15 cellular contexts compared by ENCODE assay signal in genomic region chr17:59167571-59168001, GRCh38. TPM values are rescaled to one million over a fixed set of nuclear protein-coding genes. Genes with fewer than 3 reads are reported as not detected.
A peak's percentile ranks its signal among the peaks of the same experiment; 100 is the strongest.
DNase-seq lines count a peak whose midpoint lies in the region; ATAC-seq and TF ChIP-seq lines count a peak whose summit lies in the region.
"Had no signal": no experiment of that assay in that cellular context is flagged by ENCODE, and none has a peak within 500 bp of the region (broad histone marks: within the 10 kb centered on the region; RNA-seq: fewer than 3 reads in every experiment).

No MANE protein-coding gene starts in this region.

- no peaks in the 10 kb centered on the region for H3K27me3 ChIP-seq in endodermal cell (ENCODE audit: control insufficient read depth, insufficient read depth, low read length, poor library complexity, severe bottlenecking)
- H3K27me3 ChIP-seq in naive thymus-derived CD4-positive, alpha-beta T cell (ENCODE audit: control insufficient read depth in 2 of 2, insufficient read depth in 2 of 2, low read length in 2 of 2), result no peaks in the 10 kb centered on the region
- H3K27me3 ChIP-seq in Peyer's patch, result no peaks in the 10 kb centered on the region
- H3K27me3 ChIP-seq: upper lobe of left lung had no signal

- no peak overlapping the region for H3K4me3 ChIP-seq in endodermal cell (ENCODE audit: low read length)
- no peak overlapping the region for H3K4me3 ChIP-seq in naive thymus-derived CD4-positive, alpha-beta T cell (ENCODE audit: low read length)
- no peak overlapping the region for H3K4me3 ChIP-seq in Peyer's patch
- H3K4me3 ChIP-seq: upper lobe of left lung had no signal

- ATAC-seq in naive thymus-derived CD4-positive, alpha-beta T cell, result peak; percentile 31
- ATAC-seq: stimulated activated effector memory CD8-positive, alpha-beta T cell treated with anti-CD3 and anti-CD28 coated beads, Interleukin-12 subunit alpha, Interleukin-12 subunit beta, amount 100 ng/mL, for 72 hours had no signal

- DNase-seq in HT1080 (ENCODE audit: low read depth) (peak; percentile 74), SK-MEL-5 (ENCODE audit: low read depth, low spot score) (peak; percentile 62), endodermal cell (peak; percentile 20), G401 (ENCODE audit: low spot score) (no peak), NCI-H446 (lab: John Stamatoyannopoulos, UW) (no peak), Peyer's patch (no peak)
- DNase-seq in naive thymus-derived CD4-positive, alpha-beta T cell, result no peak
- DNase-seq: activated T-cell treated with anti-CD3 and anti-CD28 coated beads, Interleukin-2, amount 50 U/mL, for 1 hour; amniotic stem cell; GF-D8; stimulated activated CD4-positive, alpha-beta T cell treated with anti-CD3 and anti-CD28 coated beads, Interleukin-4, amount 100 ng/mL, for 4 hours; upper lobe of left lung had no signal

- in situ Hi-C loops in SK-MEL-5 (cut with HindIII; ENCODE audit: low pct_unique_long_range_greater_than_20kb, low sequenced_read_pairs) (no loop called here), G401 (cut with HindIII; ENCODE audit: low sequenced_read_pairs) (no loop called here)

- peaks cover 4% of the 10 kb centered on the region for H3K9me3 ChIP-seq in endodermal cell (ENCODE audit: control insufficient read depth, low read length)
- H3K9me3 ChIP-seq in naive thymus-derived CD4-positive, alpha-beta T cell (ENCODE audit: control insufficient read depth in 2 of 3, low read length in 3 of 3), result no peaks in the 10 kb centered on the region
- H3K9me3 ChIP-seq in Peyer's patch, result no peaks in the 10 kb centered on the region
- H3K9me3 ChIP-seq: upper lobe of left lung had no signal

- no peak for TF ChIP-seq CTCF in endodermal cell (conservative IDR thresholded peaks at IDR 0.05)
- no peak for TF ChIP-seq CTCF in Peyer's patch (IDR thresholded peaks at IDR 0.05)

- H3K36me3 Mint-ChIP-seq in endodermal cell (ENCODE audit: low read depth), result peaks cover 19% of the 10 kb centered on the region
- peaks cover 0 to 4% (median 0%) of the 10 kb centered on the region in 5 donors for H3K36me3 Mint-ChIP-seq in naive thymus-derived CD4-positive, alpha-beta T cell

- H3K9me3 Mint-ChIP-seq in endodermal cell, result no peaks in the 10 kb centered on the region
- H3K9me3 Mint-ChIP-seq in naive thymus-derived CD4-positive, alpha-beta T cell, result no peaks in the 10 kb centered on the region
- H3K9me3 Mint-ChIP-seq: dendritic cell treated with granulocyte-macrophage colony-stimulating factor and Interleukin-4, amounts not matched to agents 40 ng/mL and 50 ng/mL, for 4 days; mesothelial cell of epicardium; stimulated activated effector memory CD8-positive, alpha-beta T cell treated with anti-CD3 and anti-CD28 coated beads, Interleukin-12 subunit alpha, Interleukin-12 subunit beta, amount 100 ng/mL, for 72 hours had no signal

- intact Hi-C loops in naive thymus-derived CD4-positive, alpha-beta T cell (cut with micrococcal nuclease), result loop anchor here in 1 of 2 donors (5.0 kb wide), 1 partner anchor 275 kb away; no protein-coding TSS in a partner anchor

- H3K4me3 Mint-ChIP-seq in endodermal cell, result no peak overlapping the region
- H3K4me3 Mint-ChIP-seq in naive thymus-derived CD4-positive, alpha-beta T cell, result no peak overlapping the region
- H3K4me3 Mint-ChIP-seq: dendritic cell treated with granulocyte-macrophage colony-stimulating factor and Interleukin-4, amounts not matched to agents 40 ng/mL and 50 ng/mL, for 4 days; mesothelial cell of epicardium; stimulated activated effector memory CD8-positive, alpha-beta T cell treated with anti-CD3 and anti-CD28 coated beads, Interleukin-12 subunit alpha, Interleukin-12 subunit beta, amount 100 ng/mL, for 72 hours had no signal

- no peaks in the 10 kb centered on the region for H3K4me1 ChIP-seq in endodermal cell (ENCODE audit: control insufficient read depth, insufficient read depth, low read length)
- peaks cover 0 to 4% of the 10 kb centered on the region in 2 donors for H3K4me1 ChIP-seq in naive thymus-derived CD4-positive, alpha-beta T cell (ENCODE audit: control insufficient read depth in 2 of 2, insufficient read depth in 2 of 2, low read length in 2 of 2)
- no peaks in the 10 kb centered on the region for H3K4me1 ChIP-seq in Peyer's patch
- H3K4me1 ChIP-seq: upper lobe of left lung had no signal

- H3K36me3 ChIP-seq in endodermal cell (ENCODE audit: control insufficient read depth, insufficient read depth, low read length) (peaks cover 22% of the 10 kb centered on the region), Peyer's patch (no peaks in the 10 kb centered on the region)
- no peaks in the 10 kb centered on the region for H3K36me3 ChIP-seq in naive thymus-derived CD4-positive, alpha-beta T cell (ENCODE audit: control insufficient read depth in 2 of 3, insufficient read depth in 3 of 3, low read length in 3 of 3)
- H3K36me3 ChIP-seq: upper lobe of left lung had no signal

- POLR2A ChIA-PET in naive thymus-derived CD4-positive, alpha-beta T cell (lab: Charles Lee), result no interaction called here

- no peak for TF ChIP-seq POLR2A in Peyer's patch (IDR thresholded peaks at IDR 0.05)

- no peak overlapping the region for H3K9ac ChIP-seq in endodermal cell (ENCODE audit: extremely low read depth, low read length, poor library complexity, severe bottlenecking)

- H3K27ac Mint-ChIP-seq in endodermal cell, result no peak overlapping the region
- H3K27ac Mint-ChIP-seq in naive thymus-derived CD4-positive, alpha-beta T cell, result no peak overlapping the region
- H3K27ac Mint-ChIP-seq: dendritic cell treated with granulocyte-macrophage colony-stimulating factor and Interleukin-4, amounts not matched to agents 40 ng/mL and 50 ng/mL, for 4 days; mesothelial cell of epicardium; stimulated activated effector memory CD8-positive, alpha-beta T cell treated with anti-CD3 and anti-CD28 coated beads, Interleukin-12 subunit alpha, Interleukin-12 subunit beta, amount 100 ng/mL, for 72 hours had no signal

- H3K27ac ChIP-seq in endodermal cell (ENCODE audit: low read depth, low read length) (no peak overlapping the region), Peyer's patch (no peak overlapping the region)
- no peak overlapping the region for H3K27ac ChIP-seq in naive thymus-derived CD4-positive, alpha-beta T cell (ENCODE audit: low read depth, low read length)
- H3K27ac ChIP-seq: upper lobe of left lung had no signal

- no peaks in the 10 kb centered on the region for H3K27me3 Mint-ChIP-seq in endodermal cell (ENCODE audit: insufficient read depth)
- no peaks in the 10 kb centered on the region for H3K27me3 Mint-ChIP-seq in naive thymus-derived CD4-positive, alpha-beta T cell
- H3K27me3 Mint-ChIP-seq: dendritic cell treated with granulocyte-macrophage colony-stimulating factor and Interleukin-4, amounts not matched to agents 40 ng/mL and 50 ng/mL, for 4 days had no signal

- CTCF ChIA-PET in naive thymus-derived CD4-positive, alpha-beta T cell (lab: Charles Lee), result no interaction called here

- peaks cover 3% of the 10 kb centered on the region for H3K4me1 Mint-ChIP-seq in endodermal cell
- H3K4me1 Mint-ChIP-seq in naive thymus-derived CD4-positive, alpha-beta T cell, result peaks cover 0 to 14% (median 0%) of the 10 kb centered on the region in 7 donors
- H3K4me1 Mint-ChIP-seq: mesothelial cell of epicardium had no signal

- WGBS in endodermal cell (ENCODE audit: insufficient coverage in 1 of 2, insufficient read length in 1 of 2), 2 experiments, result 90 to 100% methylated on average over 1 to 2 of the region's 2 CpGs

RNA-seq across cellular contexts. Expression of gene PRR11, which starts 12.0 kb away (rescaled TPM):
- total RNA-seq in HT1080 (2014; rRNA removed; shearing (Covaris generic)), result 28.2 and 44.1 TPM in 2 replicates
- polyA plus RNA-seq in HT1080 (2015; cell fraction: cytosol; rRNA removed), result 107 and 118 TPM in 2 replicates
- 46.4 and 52.0 TPM in 2 replicates for polyA plus RNA-seq in HT1080 (2015; cell fraction: nucleus; rRNA removed)
- total RNA-seq in SK-MEL-5 (2014; rRNA removed; shearing (Covaris generic)), result 22.0 and 22.9 TPM in 2 replicates
- 60.9 and 73.6 TPM in 2 replicates for polyA plus RNA-seq in SK-MEL-5 (2015; cell fraction: cytosol; rRNA removed)
- polyA plus RNA-seq in SK-MEL-5 (2015; cell fraction: nucleus; rRNA removed), result 12.6 and 14.6 TPM in 2 replicates
- total RNA-seq in endodermal cell (10 to 100 TPM; 52.5 to 58.5 TPM), Peyer's patch (1 to 10 TPM; 1.5 to 4.1 (median 2.2) TPM)
- polyA plus RNA-seq in endodermal cell (2013, experiment 1 of 2), result 78.6 TPM
- polyA plus RNA-seq in endodermal cell (2013, experiment 2 of 2), result 79.7 TPM
- total RNA-seq in naive thymus-derived CD4-positive, alpha-beta T cell, result 10 to 100 TPM in 1 of 5 experiments, 1 to 10 TPM in 1, under 1 TPM in 3; 0.61 to 41.9 (median 1.00) TPM
- under 1 TPM; 0.07 to 0.55 TPM for polyA plus RNA-seq in naive thymus-derived CD4-positive, alpha-beta T cell
- total RNA-seq in G401 (2014; rRNA removed; shearing (Covaris generic)), result 17.7 and 25.8 TPM in 2 replicates

RNA-seq across cellular contexts. Expression of gene SKA2, which starts 12.6 kb away (rescaled TPM):
- total RNA-seq in HT1080 (2014; rRNA removed; shearing (Covaris generic)), result 109 and 123 TPM in 2 replicates
- polyA plus RNA-seq in HT1080 (2015; cell fraction: cytosol; rRNA removed), result 94.2 and 132 TPM in 2 replicates
- 23.2 and 26.9 TPM in 2 replicates for polyA plus RNA-seq in HT1080 (2015; cell fraction: nucleus; rRNA removed)
- total RNA-seq in SK-MEL-5 (2014; rRNA removed; shearing (Covaris generic)), result 66.4 and 103 TPM in 2 replicates
- polyA plus RNA-seq in SK-MEL-5 (2015; cell fraction: cytosol; rRNA removed), result 71.2 and 78.7 TPM in 2 replicates
- polyA plus RNA-seq in SK-MEL-5 (2015; cell fraction: nucleus; rRNA removed), result 13.5 and 34.7 TPM in 2 replicates
- total RNA-seq in endodermal cell (10 to 100 TPM; 62.4 to 67.3 TPM), Peyer's patch (10 to 100 TPM in 2 of 4 donors, 1 to 10 TPM in 2; 4.0 to 33.0 (median 12.6) TPM)
- polyA plus RNA-seq in endodermal cell (2013, experiment 1 of 2), result 139 TPM
- 136 TPM for polyA plus RNA-seq in endodermal cell (2013, experiment 2 of 2)
- 10 to 100 TPM; 11.0 to 58.1 (median 13.5) TPM for total RNA-seq in naive thymus-derived CD4-positive, alpha-beta T cell
- polyA plus RNA-seq in naive thymus-derived CD4-positive, alpha-beta T cell, result 10 to 100 TPM; 40.4 to 48.7 TPM
- 163 and 181 TPM in 2 replicates for total RNA-seq in G401 (2014; rRNA removed; shearing (Covaris generic))

RNA-seq across cellular contexts. Expression of gene SMG8, which starts 42.2 kb away (rescaled TPM):
- total RNA-seq in HT1080 (2014; rRNA removed; shearing (Covaris generic)), result 22.1 and 22.2 TPM in 2 replicates
- 11.6 and 13.0 TPM in 2 replicates for polyA plus RNA-seq in HT1080 (2015; cell fraction: cytosol; rRNA removed)
- polyA plus RNA-seq in HT1080 (2015; cell fraction: nucleus; rRNA removed), result 30.2 and 32.5 TPM in 2 replicates
- total RNA-seq in SK-MEL-5 (2014; rRNA removed; shearing (Covaris generic)), result 53.1 and 60.2 TPM in 2 replicates
- polyA plus RNA-seq in SK-MEL-5 (2015; cell fraction: cytosol; rRNA removed), result 27.8 and 33.4 TPM in 2 replicates
- 12.7 and 18.1 TPM in 2 replicates for polyA plus RNA-seq in SK-MEL-5 (2015; cell fraction: nucleus; rRNA removed)
- total RNA-seq in endodermal cell (10 to 100 TPM; 22.5 to 24.0 TPM), Peyer's patch (10 to 100 TPM in 1 of 4 donors, 1 to 10 TPM in 3; 8.2 to 10.3 (median 9.3) TPM)
- 21.1 TPM for polyA plus RNA-seq in endodermal cell (2013, experiment 1 of 2)
- 19.5 TPM for polyA plus RNA-seq in endodermal cell (2013, experiment 2 of 2)
- total RNA-seq in naive thymus-derived CD4-positive, alpha-beta T cell, result 10 to 100 TPM in 4 of 5 experiments, 1 to 10 TPM in 1; 8.3 to 21.9 (median 19.2) TPM
- 10 to 100 TPM; 14.8 to 19.1 TPM for polyA plus RNA-seq in naive thymus-derived CD4-positive, alpha-beta T cell
- 25.5 and 26.7 TPM in 2 replicates for total RNA-seq in G401 (2014; rRNA removed; shearing (Covaris generic))

RNA-seq across cellular contexts. Expression of gene GDPD1, which starts 52.7 kb away (rescaled TPM):
- 0.77 and 1.5 TPM in 2 replicates for total RNA-seq in HT1080 (2014; rRNA removed; shearing (Covaris generic))
- polyA plus RNA-seq in HT1080 (2015; cell fraction: cytosol; rRNA removed), result 0.77 and 1.3 TPM in 2 replicates
- polyA plus RNA-seq in HT1080 (2015; cell fraction: nucleus; rRNA removed), result 1.3 and 3.7 TPM in 2 replicates
- total RNA-seq in SK-MEL-5 (2014; rRNA removed; shearing (Covaris generic)), result 13.6 and 14.3 TPM in 2 replicates
- polyA plus RNA-seq in SK-MEL-5 (2015; cell fraction: cytosol; rRNA removed), result 16.6 and 17.2 TPM in 2 replicates
- polyA plus RNA-seq in SK-MEL-5 (2015; cell fraction: nucleus; rRNA removed), result 12.1 and 19.1 TPM in 2 replicates
- 10 to 100 TPM; 23.2 to 42.1 TPM for total RNA-seq in endodermal cell
- 13.6 TPM for polyA plus RNA-seq in endodermal cell (2013, experiment 1 of 2)
- polyA plus RNA-seq in endodermal cell (2013, experiment 2 of 2), result 12.4 TPM
- 1 to 10 TPM; 2.4 to 6.0 (median 3.8) TPM for total RNA-seq in naive thymus-derived CD4-positive, alpha-beta T cell
- polyA plus RNA-seq in naive thymus-derived CD4-positive, alpha-beta T cell, result 1 to 10 TPM in 1 of 2 donors, under 1 TPM in 1; 0.85 to 5.2 TPM
- total RNA-seq in G401 (2014; rRNA removed; shearing (Covaris generic)), result 0.92 and 3.6 TPM in 2 replicates
- 10 to 100 TPM in 2 of 4 donors, 1 to 10 TPM in 1, not detected in 1; 9.3 to 14.5 (median 13.0) TPM for total RNA-seq in Peyer's patch

Comparison
In these comparisons a context has a peak if more than half of its experiments do, and no peak if none do; other contexts are left out.
1. DNase-seq: peak in HT1080 (single experiment), SK-MEL-5 (single experiment) and endodermal cell (single experiment); none in naive thymus-derived CD4-positive, alpha-beta T cell (0 of 9), G401 (single experiment), NCI-H446 (0 of 2) and Peyer's patch (0 of 3).